ENCODE assay signal across 1 cellular context in genomic region chr15:73991726-73992593, GRCh38.
TF ChIP-seq lines count a peak whose summit lies in the region.

Gene STOML1, minus strand, starts transcription at chr15:73992295. Its CDS starts 72 bp downstream, at chr15:73992223.

TF ChIP-seq in HepG2, 621 proteins besides CTCF, POLR2A, EP300 and RAD21 (continued from another document and continues in another):
- peak; percentile 62 for TF ChIP-seq PATZ1 (CRISPR knock-in tag; IDR thresholded peaks at IDR 0.05)
- peak; percentile 19; the same call in 1 of the 2 replicates for TF ChIP-seq RXRB (CRISPR knock-in tag; IDR thresholded peaks at IDR 0.05; ENCODE audit: borderline replicate concordance)
- TF ChIP-seq PHF5A (CRISPR knock-in tag; IDR thresholded peaks at IDR 0.05; ENCODE audit: low read depth, unreplicated experiment), result no peak
- no peak for TF ChIP-seq ZNF781 (CRISPR knock-in tag; IDR thresholded peaks at IDR 0.05; ENCODE audit: borderline replicate concordance, not compliant biosample characterization)
- no peak for TF ChIP-seq MXD3 (CRISPR knock-in tag; IDR thresholded peaks at IDR 0.05)
- TF ChIP-seq ZBTB25 (CRISPR knock-in tag; IDR thresholded peaks at IDR 0.05), result peak; percentile 74; the same call in 1 of the 2 replicates
- TF ChIP-seq PLSCR1 (CRISPR knock-in tag; IDR thresholded peaks at IDR 0.05; ENCODE audit: borderline replicate concordance), result no peak
- TF ChIP-seq ZNF329 (CRISPR knock-in tag; IDR thresholded peaks at IDR 0.05; ENCODE audit: low read depth), result no peak
- no peak for TF ChIP-seq BRD4 (CRISPR knock-in tag; IDR thresholded peaks at IDR 0.05)
- no peak for TF ChIP-seq SMYD3 (CRISPR knock-in tag; IDR thresholded peaks at IDR 0.05)
- peak; percentile 88 for TF ChIP-seq ETV5 (CRISPR knock-in tag; IDR thresholded peaks at IDR 0.05; ENCODE audit: borderline replicate concordance)
- peak; percentile 62; the same call in 1 of the 2 replicates for TF ChIP-seq NR0B2 (CRISPR knock-in tag; IDR thresholded peaks at IDR 0.05)
- no peak for TF ChIP-seq ZBTB40 (IDR thresholded peaks at IDR 0.05)
- TF ChIP-seq ZBTB40 (CRISPR knock-in tag; IDR thresholded peaks at IDR 0.05), result no peak; the same call in 1 of the 2 replicates
- peak; percentile 49 for TF ChIP-seq HNRNPK (IDR thresholded peaks at IDR 0.05; ENCODE audit: low read depth, low read length, poor library complexity, severe bottlenecking)
- TF ChIP-seq SP4 (CRISPR knock-in tag; IDR thresholded peaks at IDR 0.05), result peak; percentile 84
- TF ChIP-seq PHF8 (CRISPR knock-in tag; IDR thresholded peaks at IDR 0.05), result peak; percentile 64
- no peak for TF ChIP-seq TMF1 (CRISPR knock-in tag; IDR thresholded peaks at IDR 0.05; ENCODE audit: low read depth)
- TF ChIP-seq HHEX (CRISPR knock-in tag; IDR thresholded peaks at IDR 0.05), result no peak
- no peak for TF ChIP-seq NFIC (IDR thresholded peaks at IDR 0.05; ENCODE audit: low read length)
- no peak for TF ChIP-seq CSRNP2 (CRISPR knock-in tag; conservative IDR thresholded peaks at IDR 0.05; ENCODE audit: low read depth)
- TF ChIP-seq ZNF572 (CRISPR knock-in tag; IDR thresholded peaks at IDR 0.05), result no peak
- TF ChIP-seq ZFP62 (CRISPR knock-in tag; IDR thresholded peaks at IDR 0.05), result no peak
- TF ChIP-seq EEA1 (CRISPR knock-in tag; IDR thresholded peaks at IDR 0.05; ENCODE audit: borderline replicate concordance), result no peak
- no peak for TF ChIP-seq ZNF143 (CRISPR knock-in tag; IDR thresholded peaks at IDR 0.05)
- TF ChIP-seq HNRNPLL (IDR thresholded peaks at IDR 0.05; ENCODE audit: low read depth, low read length, poor library complexity, severe bottlenecking), result peak; percentile 74
- TF ChIP-seq AHDC1 (CRISPR knock-in tag; IDR thresholded peaks at IDR 0.05; ENCODE audit: borderline replicate concordance), result no peak
- TF ChIP-seq PRDM15 (CRISPR knock-in tag; IDR thresholded peaks at IDR 0.05), result no peak
- peak; percentile 65; the same call in 1 of the 2 replicates for TF ChIP-seq MYC (CRISPR knock-in tag; IDR thresholded peaks at IDR 0.05; ENCODE audit: borderline replicate concordance)
